Comparison of ENCODE assay signal across 2 cellular contexts in the genomic region with DNA sequence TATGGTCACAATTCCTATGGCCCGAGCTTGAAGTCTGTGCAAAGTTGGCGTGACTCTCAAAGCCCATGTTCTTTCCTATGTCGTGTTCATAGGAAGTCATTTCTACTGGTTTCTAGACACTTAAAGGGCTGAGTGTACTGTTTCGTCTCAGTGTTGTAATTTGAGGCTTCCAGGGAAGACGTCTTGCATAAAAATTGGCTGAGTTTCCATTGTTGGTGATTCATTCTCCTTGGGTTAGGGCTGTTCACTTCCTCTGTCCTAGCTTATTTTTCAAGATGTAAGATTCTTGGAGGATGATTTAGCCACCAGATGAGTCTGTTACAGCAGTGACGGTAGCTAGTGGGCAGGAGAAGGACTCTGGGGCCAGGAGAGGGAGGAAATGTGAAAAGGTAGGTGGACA.
TF ChIP-seq lines count a peak whose summit lies in the region.

No MANE protein-coding gene starts in this region.

TF ChIP-seq in liver, 16 proteins besides CTCF, POLR2A, EP300 and RAD21:
- TF ChIP-seq RXRA (IDR thresholded peaks at IDR 0.05), result no peak
- TF ChIP-seq, protein P1, sequence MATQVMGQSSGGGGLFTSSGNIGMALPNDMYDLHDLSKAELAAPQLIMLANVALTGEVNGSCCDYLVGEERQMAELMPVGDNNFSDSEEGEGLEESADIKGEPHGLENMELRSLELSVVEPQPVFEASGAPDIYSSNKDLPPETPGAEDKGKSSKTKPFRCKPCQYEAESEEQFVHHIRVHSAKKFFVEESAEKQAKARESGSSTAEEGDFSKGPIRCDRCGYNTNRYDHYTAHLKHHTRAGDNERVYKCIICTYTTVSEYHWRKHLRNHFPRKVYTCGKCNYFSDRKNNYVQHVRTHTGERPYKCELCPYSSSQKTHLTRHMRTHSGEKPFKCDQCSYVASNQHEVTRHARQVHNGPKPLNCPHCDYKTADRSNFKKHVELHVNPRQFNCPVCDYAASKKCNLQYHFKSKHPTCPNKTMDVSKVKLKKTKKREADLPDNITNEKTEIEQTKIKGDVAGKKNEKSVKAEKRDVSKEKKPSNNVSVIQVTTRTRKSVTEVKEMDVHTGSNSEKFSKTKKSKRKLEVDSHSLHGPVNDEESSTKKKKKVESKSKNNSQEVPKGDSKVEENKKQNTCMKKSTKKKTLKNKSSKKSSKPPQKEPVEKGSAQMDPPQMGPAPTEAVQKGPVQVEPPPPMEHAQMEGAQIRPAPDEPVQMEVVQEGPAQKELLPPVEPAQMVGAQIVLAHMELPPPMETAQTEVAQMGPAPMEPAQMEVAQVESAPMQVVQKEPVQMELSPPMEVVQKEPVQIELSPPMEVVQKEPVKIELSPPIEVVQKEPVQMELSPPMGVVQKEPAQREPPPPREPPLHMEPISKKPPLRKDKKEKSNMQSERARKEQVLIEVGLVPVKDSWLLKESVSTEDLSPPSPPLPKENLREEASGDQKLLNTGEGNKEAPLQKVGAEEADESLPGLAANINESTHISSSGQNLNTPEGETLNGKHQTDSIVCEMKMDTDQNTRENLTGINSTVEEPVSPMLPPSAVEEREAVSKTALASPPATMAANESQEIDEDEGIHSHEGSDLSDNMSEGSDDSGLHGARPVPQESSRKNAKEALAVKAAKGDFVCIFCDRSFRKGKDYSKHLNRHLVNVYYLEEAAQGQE (IDR thresholded peaks at IDR 0.05), result no peak
- TF ChIP-seq HNF4G (IDR thresholded peaks at IDR 0.05), result no peak
- no peak for TF ChIP-seq HNF4A (conservative IDR thresholded peaks at IDR 0.05)
- TF ChIP-seq FOXA2 (IDR thresholded peaks at IDR 0.05), result no peak
- no peak for TF ChIP-seq FOXA1 (IDR thresholded peaks at IDR 0.05)
- TF ChIP-seq, protein P2, sequence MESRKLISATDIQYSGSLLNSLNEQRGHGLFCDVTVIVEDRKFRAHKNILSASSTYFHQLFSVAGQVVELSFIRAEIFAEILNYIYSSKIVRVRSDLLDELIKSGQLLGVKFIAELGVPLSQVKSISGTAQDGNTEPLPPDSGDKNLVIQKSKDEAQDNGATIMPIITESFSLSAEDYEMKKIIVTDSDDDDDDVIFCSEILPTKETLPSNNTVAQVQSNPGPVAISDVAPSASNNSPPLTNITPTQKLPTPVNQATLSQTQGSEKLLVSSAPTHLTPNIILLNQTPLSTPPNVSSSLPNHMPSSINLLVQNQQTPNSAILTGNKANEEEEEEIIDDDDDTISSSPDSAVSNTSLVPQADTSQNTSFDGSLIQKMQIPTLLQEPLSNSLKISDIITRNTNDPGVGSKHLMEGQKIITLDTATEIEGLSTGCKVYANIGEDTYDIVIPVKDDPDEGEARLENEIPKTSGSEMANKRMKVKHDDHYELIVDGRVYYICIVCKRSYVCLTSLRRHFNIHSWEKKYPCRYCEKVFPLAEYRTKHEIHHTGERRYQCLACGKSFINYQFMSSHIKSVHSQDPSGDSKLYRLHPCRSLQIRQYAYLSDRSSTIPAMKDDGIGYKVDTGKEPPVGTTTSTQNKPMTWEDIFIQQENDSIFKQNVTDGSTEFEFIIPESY (IDR thresholded peaks at IDR 0.05), result no peak

TF ChIP-seq in HepG2, 621 proteins besides CTCF, POLR2A, EP300 and RAD21:
- TF ChIP-seq ZNF607 (CRISPR knock-in tag; IDR thresholded peaks at IDR 0.05; ENCODE audit: borderline replicate concordance), result no peak
- TF ChIP-seq RNF2 (conservative IDR thresholded peaks at IDR 0.05; ENCODE audit: low read depth), result no peak
- no peak for TF ChIP-seq ZNF510 (CRISPR knock-in tag; IDR thresholded peaks at IDR 0.05; ENCODE audit: low read depth)
- TF ChIP-seq, protein P3, sequence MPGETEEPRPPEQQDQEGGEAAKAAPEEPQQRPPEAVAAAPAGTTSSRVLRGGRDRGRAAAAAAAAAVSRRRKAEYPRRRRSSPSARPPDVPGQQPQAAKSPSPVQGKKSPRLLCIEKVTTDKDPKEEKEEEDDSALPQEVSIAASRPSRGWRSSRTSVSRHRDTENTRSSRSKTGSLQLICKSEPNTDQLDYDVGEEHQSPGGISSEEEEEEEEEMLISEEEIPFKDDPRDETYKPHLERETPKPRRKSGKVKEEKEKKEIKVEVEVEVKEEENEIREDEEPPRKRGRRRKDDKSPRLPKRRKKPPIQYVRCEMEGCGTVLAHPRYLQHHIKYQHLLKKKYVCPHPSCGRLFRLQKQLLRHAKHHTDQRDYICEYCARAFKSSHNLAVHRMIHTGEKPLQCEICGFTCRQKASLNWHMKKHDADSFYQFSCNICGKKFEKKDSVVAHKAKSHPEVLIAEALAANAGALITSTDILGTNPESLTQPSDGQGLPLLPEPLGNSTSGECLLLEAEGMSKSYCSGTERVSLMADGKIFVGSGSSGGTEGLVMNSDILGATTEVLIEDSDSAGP (CRISPR knock-in tag; IDR thresholded peaks at IDR 0.05; ENCODE audit: borderline replicate concordance), result no peak
- TF ChIP-seq, protein P4, sequence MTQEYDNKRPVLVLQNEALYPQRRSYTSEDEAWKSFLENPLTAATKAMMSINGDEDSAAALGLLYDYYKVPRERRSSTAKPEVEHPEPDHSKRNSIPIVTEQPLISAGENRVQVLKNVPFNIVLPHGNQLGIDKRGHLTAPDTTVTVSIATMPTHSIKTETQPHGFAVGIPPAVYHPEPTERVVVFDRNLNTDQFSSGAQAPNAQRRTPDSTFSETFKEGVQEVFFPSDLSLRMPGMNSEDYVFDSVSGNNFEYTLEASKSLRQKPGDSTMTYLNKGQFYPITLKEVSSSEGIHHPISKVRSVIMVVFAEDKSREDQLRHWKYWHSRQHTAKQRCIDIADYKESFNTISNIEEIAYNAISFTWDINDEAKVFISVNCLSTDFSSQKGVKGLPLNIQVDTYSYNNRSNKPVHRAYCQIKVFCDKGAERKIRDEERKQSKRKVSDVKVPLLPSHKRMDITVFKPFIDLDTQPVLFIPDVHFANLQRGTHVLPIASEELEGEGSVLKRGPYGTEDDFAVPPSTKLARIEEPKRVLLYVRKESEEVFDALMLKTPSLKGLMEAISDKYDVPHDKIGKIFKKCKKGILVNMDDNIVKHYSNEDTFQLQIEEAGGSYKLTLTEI (CRISPR knock-in tag; conservative IDR thresholded peaks at IDR 0.05), result no peak
- no peak for TF ChIP-seq ZNF629 (CRISPR knock-in tag; conservative IDR thresholded peaks at IDR 0.05)
- no peak for TF ChIP-seq BHLHE40 (IDR thresholded peaks at IDR 0.05; ENCODE audit: low read length)
- no peak for TF ChIP-seq SKI (IDR thresholded peaks at IDR 0.05; ENCODE audit: partially characterized antibody)
- TF ChIP-seq ZFP41 (CRISPR knock-in tag; IDR thresholded peaks at IDR 0.05; ENCODE audit: borderline replicate concordance), result no peak
- no peak for TF ChIP-seq ARNT (IDR thresholded peaks at IDR 0.05)
- no peak for TF ChIP-seq SIX4 (CRISPR knock-in tag; IDR thresholded peaks at IDR 0.05)
